1 cellular context compared by ENCODE assay signal in the genomic region with DNA sequence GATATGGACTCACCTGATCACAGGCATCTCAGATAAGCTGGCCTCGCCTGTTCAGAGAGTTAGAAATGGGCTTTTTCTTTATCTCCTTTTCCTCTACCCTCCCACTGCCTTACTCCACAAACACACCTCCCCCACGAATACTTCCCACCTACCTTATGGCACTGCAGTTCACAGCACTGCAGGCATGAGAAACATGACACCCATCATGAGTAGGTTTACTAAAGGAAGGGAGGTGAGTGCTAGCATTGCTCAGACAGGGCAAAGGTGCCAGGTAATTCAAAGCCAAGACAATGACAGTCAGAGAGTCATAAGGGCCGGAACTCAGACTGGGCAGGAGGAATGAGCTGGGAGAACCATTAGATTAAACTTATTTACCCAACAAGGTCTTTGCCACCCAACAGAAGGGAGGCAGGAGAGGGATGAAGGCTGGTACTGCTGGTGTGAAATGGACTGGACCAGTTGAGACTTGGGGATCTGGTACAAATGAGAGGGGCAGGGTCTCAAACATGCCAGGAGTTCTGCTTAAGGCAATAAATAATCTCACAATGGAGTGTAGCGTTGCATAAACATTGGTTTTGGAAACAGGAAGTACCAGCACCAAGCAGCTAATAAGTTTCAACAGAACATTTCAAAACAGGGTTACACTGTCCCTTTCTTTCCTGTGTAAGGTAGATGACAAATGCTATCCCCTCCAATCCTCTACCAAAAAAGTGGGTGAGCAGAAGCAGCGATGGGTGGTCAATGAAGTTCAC.
TF ChIP-seq lines count a peak whose summit lies in the region.

No MANE protein-coding gene starts in this region.

TF ChIP-seq in SK-N-SH treated with all-trans-retinoic acid at 6 μM for 48 hours, 23 proteins besides CTCF, POLR2A, EP300 and RAD21 (continued from another document):
- no peak for TF ChIP-seq TSHZ2 (CRISPR knock-in tag; IDR thresholded peaks at IDR 0.05)
